In genomic region chr3:189304465-189305341, GRCh38 we compare ENCODE assay signal across 9 cellular contexts.
DNase-seq lines count a peak whose midpoint lies in the region; ATAC-seq and TF ChIP-seq lines count a peak whose summit lies in the region.
"Had no signal": no experiment of that assay in that cellular context is flagged by ENCODE, and none has a peak within 500 bp of the region (broad histone marks: within the 10 kb centered on the region; RNA-seq: fewer than 3 reads in every experiment).

No MANE protein-coding gene starts in this region.

- no peaks in the 10 kb centered on the region for H4K20me1 ChIP-seq in Loucy (ENCODE audit: insufficient read depth, low read length, poor library complexity, severe bottlenecking)

- TF ChIP-seq CTCF in Loucy (conservative IDR thresholded peaks at IDR 0.05; ENCODE audit: low read length) (no peak), WTC11 (IDR thresholded peaks at IDR 0.05) (no peak), WERI-Rb-1 (IDR thresholded peaks at IDR 0.05; ENCODE audit: low read depth, low read length) (no peak)

- CTCF ChIA-PET in WTC11 (lab: Charles Lee), result interaction anchor here (3.2 kb wide), 1 partner anchor 32 kb away, joined by 11 read pairs; no protein-coding TSS in a partner anchor

- POLR2A ChIA-PET in WTC11 (lab: Charles Lee), result no interaction called here

- H3K4me1 ChIP-seq in Loucy (ENCODE audit: insufficient read depth, low read length, poor library complexity, severe bottlenecking), result peaks cover 30% of the 10 kb centered on the region
- H3K4me1 ChIP-seq in iPS-20b (ENCODE audit: insufficient read depth, low read length), result peaks cover 25% of the 10 kb centered on the region

- no peaks in the 10 kb centered on the region for H3K36me3 Mint-ChIP-seq in WTC11

- peak overlapping the region; percentile 74 for H3K27ac ChIP-seq in iPS-20b (ENCODE audit: low read length)
- H3K27ac ChIP-seq in WERI-Rb-1, result no peak overlapping the region

- ATAC-seq in WTC11 (peak; percentile 89), GM18861 (IDR thresholded peaks at IDR 0.05; ENCODE audit: unreplicated experiment) (no peak)

- DNase-seq in COLO829 (ENCODE audit: low spot score) (peak; percentile 42), WTC11 (ENCODE audit: low spot score) (peak; percentile 25), 8988T (no peak), WERI-Rb-1 (no peak), kidney glomerular epithelial cell (lab: John Stamatoyannopoulos, UW) (no peak)
- DNase-seq: right cardiac atrium had no signal

- no peaks in the 10 kb centered on the region for H3K9me3 Mint-ChIP-seq in WTC11

- H3K9ac ChIP-seq in Loucy (ENCODE audit: low read depth, low read length, poor library complexity, severe bottlenecking) (no peak overlapping the region), iPS-20b (ENCODE audit: low read depth, low read length) (peak overlapping the region; percentile 37)

- H3K27me3 ChIP-seq in Loucy (ENCODE audit: insufficient read depth, low read length, poor library complexity, severe bottlenecking), result no peaks in the 10 kb centered on the region
- H3K27me3 ChIP-seq in iPS-20b (ENCODE audit: insufficient read depth, low read length), result no peaks in the 10 kb centered on the region
- no peaks in the 10 kb centered on the region for H3K27me3 ChIP-seq in WERI-Rb-1 (ENCODE audit: insufficient read depth, low read depth, severe bottlenecking)

- no peaks in the 10 kb centered on the region for H3F3A ChIP-seq in Loucy (ENCODE audit: low read depth)

- H3K36me3 ChIP-seq in Loucy (ENCODE audit: insufficient read depth, low read length) (no peaks in the 10 kb centered on the region), iPS-20b (ENCODE audit: insufficient read depth, low read depth, low read length) (no peaks in the 10 kb centered on the region), WERI-Rb-1 (no peaks in the 10 kb centered on the region)

- H3K4me3 Mint-ChIP-seq in WTC11, result no peak overlapping the region

- peaks cover 38% of the 10 kb centered on the region for H3K4me1 Mint-ChIP-seq in WTC11

- H3K9me3 ChIP-seq in Loucy (ENCODE audit: insufficient read depth, low read depth, low read length) (no peaks in the 10 kb centered on the region), iPS-20b (ENCODE audit: insufficient read depth, low read depth, low read length) (no peaks in the 10 kb centered on the region), WERI-Rb-1 (ENCODE audit: severe bottlenecking) (no peaks in the 10 kb centered on the region)

- H3K9me2 ChIP-seq in Loucy (replicated peaks; ENCODE audit: low read depth, low read length), result no peaks in the 10 kb centered on the region

- no peaks in the 10 kb centered on the region for H3K27me3 Mint-ChIP-seq in WTC11 (ENCODE audit: low read depth)

- H3K27ac Mint-ChIP-seq in WTC11, result peak overlapping the region; percentile 66

- H2AFZ ChIP-seq in Loucy (ENCODE audit: low read length), result 0 out of 2 replicates have a peak overlapping the region, but pooled peaks have one; percentile 38

- H3K79me2 ChIP-seq in Loucy (ENCODE audit: insufficient read depth, low read length), result no peaks in the 10 kb centered on the region

- H3K4me2 ChIP-seq in Loucy (ENCODE audit: low read depth, low read length, poor library complexity, severe bottlenecking), result no peak overlapping the region

- H3K4me3 ChIP-seq in Loucy (ENCODE audit: low read length, poor library complexity, severe bottlenecking), result no peak overlapping the region
- H3K4me3 ChIP-seq in iPS-20b (ENCODE audit: low read length), result no peak overlapping the region
- no peak overlapping the region for H3K4me3 ChIP-seq in WERI-Rb-1 (ENCODE audit: low read depth, low read length)

TF ChIP-seq in WTC11, 78 proteins besides CTCF, POLR2A, EP300 and RAD21:
- TF ChIP-seq NFE2L1 (CRISPR knock-in tag; IDR thresholded peaks at IDR 0.05) (no peak), ZNF423 (CRISPR knock-in tag; IDR thresholded peaks at IDR 0.05) (no peak), ZNF416 (CRISPR knock-in tag; IDR thresholded peaks at IDR 0.05) (no peak), RELA (CRISPR knock-in tag; IDR thresholded peaks at IDR 0.05; ENCODE audit: borderline replicate concordance) (no peak), CREB1 (CRISPR knock-in tag; IDR thresholded peaks at IDR 0.05) (no peak), MYBL2 (CRISPR knock-in tag; IDR thresholded peaks at IDR 0.05) (no peak), TP53 (CRISPR knock-in tag; IDR thresholded peaks at IDR 0.05) (no peak)
- TF ChIP-seq, protein P1, sequence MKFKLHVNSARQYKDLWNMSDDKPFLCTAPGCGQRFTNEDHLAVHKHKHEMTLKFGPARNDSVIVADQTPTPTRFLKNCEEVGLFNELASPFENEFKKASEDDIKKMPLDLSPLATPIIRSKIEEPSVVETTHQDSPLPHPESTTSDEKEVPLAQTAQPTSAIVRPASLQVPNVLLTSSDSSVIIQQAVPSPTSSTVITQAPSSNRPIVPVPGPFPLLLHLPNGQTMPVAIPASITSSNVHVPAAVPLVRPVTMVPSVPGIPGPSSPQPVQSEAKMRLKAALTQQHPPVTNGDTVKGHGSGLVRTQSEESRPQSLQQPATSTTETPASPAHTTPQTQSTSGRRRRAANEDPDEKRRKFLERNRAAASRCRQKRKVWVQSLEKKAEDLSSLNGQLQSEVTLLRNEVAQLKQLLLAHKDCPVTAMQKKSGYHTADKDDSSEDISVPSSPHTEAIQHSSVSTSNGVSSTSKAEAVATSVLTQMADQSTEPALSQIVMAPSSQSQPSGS (CRISPR knock-in tag; IDR thresholded peaks at IDR 0.05; ENCODE audit: borderline replicate concordance, low read depth), result no peak
- TF ChIP-seq, protein P2, sequence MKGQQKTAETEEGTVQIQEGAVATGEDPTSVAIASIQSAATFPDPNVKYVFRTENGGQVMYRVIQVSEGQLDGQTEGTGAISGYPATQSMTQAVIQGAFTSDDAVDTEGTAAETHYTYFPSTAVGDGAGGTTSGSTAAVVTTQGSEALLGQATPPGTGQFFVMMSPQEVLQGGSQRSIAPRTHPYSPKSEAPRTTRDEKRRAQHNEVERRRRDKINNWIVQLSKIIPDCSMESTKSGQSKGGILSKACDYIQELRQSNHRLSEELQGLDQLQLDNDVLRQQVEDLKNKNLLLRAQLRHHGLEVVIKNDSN (CRISPR knock-in tag; IDR thresholded peaks at IDR 0.05), result no peak
TF ChIP-seq in WTC11: peak in this region for 0.

Comparison
In these comparisons a context has a peak if more than half of its experiments do, and no peak if none do; other contexts are left out.
1. DNase-seq: peak in COLO829 (single experiment) and WTC11 (single experiment); none in 8988T (single experiment), WERI-Rb-1 (single experiment) and kidney glomerular epithelial cell (single experiment).